Comparison of ENCODE assay signal across 19 cellular contexts in genomic region chr22:38087855-38088254, GRCh38. TPM values are rescaled to one million over a fixed set of nuclear protein-coding genes. Genes with fewer than 3 reads are reported as not detected.
A peak's percentile ranks its signal among the peaks of the same experiment; 100 is the strongest.
DNase-seq lines count a peak whose midpoint lies in the region; ATAC-seq and TF ChIP-seq lines count a peak whose summit lies in the region.
"Had no signal": no experiment of that assay in that cellular context is flagged by ENCODE, and none has a peak within 500 bp of the region (broad histone marks: within the 10 kb centered on the region; RNA-seq: fewer than 3 reads in every experiment).

No MANE protein-coding gene starts in this region.

- H3K27ac ChIP-seq in GM23248, result no peak overlapping the region
- no peak overlapping the region for H3K27ac ChIP-seq in osteoblast (ENCODE audit: low read depth, low read length)
- H3K27ac ChIP-seq: C4-2B, SJSA1 had no signal

- POLR2A ChIA-PET in WTC11 (lab: Charles Lee), result interaction anchor here (0.9 kb wide), 1 partner anchor 13 kb away, joined by 4 read pairs; no protein-coding TSS in a partner anchor
- POLR2A ChIA-PET in activated CD8-positive, alpha-beta T cell treated with anti-CD3 and anti-CD28 coated beads for 36 hours (lab: Charles Lee), result no interaction called here

- H3K4me3 ChIP-seq in GM23248 (peak overlapping the region; percentile 75), osteoblast (ENCODE audit: insufficient read depth, low read length) (no peak overlapping the region)
- H3K4me3 ChIP-seq: SJSA1 had no signal

- ATAC-seq in WTC11 (no peak), GM21526 (IDR thresholded peaks at IDR 0.05; ENCODE audit: low FRiP score, unreplicated experiment) (no peak), HG02852 (IDR thresholded peaks at IDR 0.05; ENCODE audit: unreplicated experiment) (no peak)
- ATAC-seq in activated CD8-positive, alpha-beta T cell treated with anti-CD3 and anti-CD28 coated beads for 36 hours, result no peak

- H3K27me3 Mint-ChIP-seq in WTC11 (ENCODE audit: low read depth) (peaks cover 3% of the 10 kb centered on the region; the same call in 1 of the 2 replicates), immature natural killer cell (ENCODE audit: low read depth in 3 of 3) (peaks cover 2 to 8% (median 4%) of the 10 kb centered on the region in 3 donors)
- H3K27me3 Mint-ChIP-seq in activated CD8-positive, alpha-beta T cell treated with anti-CD3 and anti-CD28 coated beads for 36 hours, result peaks cover 11% of the 10 kb centered on the region

- intact Hi-C loops in activated CD8-positive, alpha-beta T cell treated with anti-CD3 and anti-CD28 coated beads for 36 hours (cut with micrococcal nuclease), result no loop called here

- H2AFZ ChIP-seq in GM23248, result no peak overlapping the region
- H2AFZ ChIP-seq in osteoblast (ENCODE audit: low read length), result no peak overlapping the region

- H3K4me1 ChIP-seq in GM23248 (ENCODE audit: insufficient read depth) (no peaks in the 10 kb centered on the region), osteoblast (ENCODE audit: insufficient read depth, low read length) (peaks cover 4% of the 10 kb centered on the region)

- H3K9me2 ChIP-seq in GM23248 (ENCODE audit: insufficient read depth), result no peaks in the 10 kb centered on the region

- H3K27me3 ChIP-seq in GM23248 (replicated peaks; ENCODE audit: insufficient read depth) (no peaks in the 10 kb centered on the region), osteoblast (ENCODE audit: insufficient read depth, low read length) (no peaks in the 10 kb centered on the region)

- H3K27ac Mint-ChIP-seq in WTC11 (no peak overlapping the region), immature natural killer cell (no peak overlapping the region)
- no peak overlapping the region for H3K27ac Mint-ChIP-seq in activated CD8-positive, alpha-beta T cell treated with anti-CD3 and anti-CD28 coated beads for 36 hours

- H4K20me1 ChIP-seq in GM23248 (ENCODE audit: insufficient read depth) (no peaks in the 10 kb centered on the region), osteoblast (ENCODE audit: insufficient read depth, low read length) (no peaks in the 10 kb centered on the region)

- DNase-seq in GM23248 (no peak), WTC11 (ENCODE audit: low spot score) (no peak), immature natural killer cell (no peak), osteoblast (ENCODE audit: insufficient read length, low spot score, missing footprints) (peak; percentile 88), NCI-H1417 (lab: John Stamatoyannopoulos, UW) (no peak)
- DNase-seq in activated CD8-positive, alpha-beta T cell treated with anti-CD3 and anti-CD28 coated beads for 36 hours, result no peak
- DNase-seq: AML-193, DMS79 treated with DMSO at 0.1 percent for 48 hours, HCEC 1CT, KBM-7, MV-4-11, NCI-H1417 treated with DMSO at 0.1 percent for 48 hours, NCI-H187 treated with DMSO at 0.1 percent for 48 hours, NCI-H345, NCI-H524 treated with DMSO at 0.1 percent for 48 hours had no signal

- peaks cover 9% of the 10 kb centered on the region; the same call in 1 of the 2 replicates for H3F3A ChIP-seq in GM23248 (ENCODE audit: insufficient read depth)

- CTCF ChIA-PET in WTC11 (lab: Charles Lee), result interaction anchor here (14.3 kb wide), 1 partner anchor 13 kb away, joined by 183 read pairs; no protein-coding TSS in a partner anchor
- CTCF ChIA-PET in activated CD8-positive, alpha-beta T cell treated with anti-CD3 and anti-CD28 coated beads for 36 hours (lab: Charles Lee), result no interaction called here

- 75 to 76% methylated on average over 10 to 12 of the region's 12 CpGs for WGBS in GM23248 (ENCODE audit: low coverage in 1 of 2, low lambda C conversion rate in 2 of 2, missing lambda C conversion rate in 2 of 2), 2 experiments

- no peaks in the 10 kb centered on the region for H3K36me3 Mint-ChIP-seq in WTC11
- peaks cover 5 to 12% (median 9%) of the 10 kb centered on the region in 3 donors for H3K36me3 Mint-ChIP-seq in immature natural killer cell
- no peaks in the 10 kb centered on the region for H3K36me3 Mint-ChIP-seq in activated CD8-positive, alpha-beta T cell treated with anti-CD3 and anti-CD28 coated beads for 36 hours (ENCODE audit: low read depth)

- H3K4me1 Mint-ChIP-seq in WTC11 (peaks cover 9% of the 10 kb centered on the region), immature natural killer cell (peaks cover 0 to 6% of the 10 kb centered on the region in 2 donors)
- no peaks in the 10 kb centered on the region for H3K4me1 Mint-ChIP-seq in activated CD8-positive, alpha-beta T cell treated with anti-CD3 and anti-CD28 coated beads for 36 hours (ENCODE audit: low read depth)

- H3K9me3 ChIP-seq in GM23248 (ENCODE audit: low read depth) (no peaks in the 10 kb centered on the region), osteoblast (ENCODE audit: low read depth, low read length) (no peaks in the 10 kb centered on the region)

- H3K9me3 Mint-ChIP-seq in WTC11 (no peaks in the 10 kb centered on the region), immature natural killer cell (peaks cover 0 to 2% (median 0%) of the 10 kb centered on the region in 6 donors)
- H3K9me3 Mint-ChIP-seq in activated CD8-positive, alpha-beta T cell treated with anti-CD3 and anti-CD28 coated beads for 36 hours, result no peaks in the 10 kb centered on the region

- H3K9ac ChIP-seq in GM23248, result no peak overlapping the region

- peak overlapping the region; percentile 21; the same call in 1 of the 2 replicates for H3K4me3 Mint-ChIP-seq in WTC11
- peak overlapping the region in 3 of 5 donors; percentile 8 to 51 (median 47) for H3K4me3 Mint-ChIP-seq in immature natural killer cell
- H3K4me3 Mint-ChIP-seq in activated CD8-positive, alpha-beta T cell treated with anti-CD3 and anti-CD28 coated beads for 36 hours, result no peak overlapping the region

- H3K79me2 ChIP-seq in GM23248 (ENCODE audit: insufficient read depth) (no peaks in the 10 kb centered on the region), osteoblast (ENCODE audit: insufficient read depth, low read length) (no peaks in the 10 kb centered on the region)

- no peaks in the 10 kb centered on the region for H3K36me3 ChIP-seq in GM23248 (ENCODE audit: low read depth)
- no peaks in the 10 kb centered on the region for H3K36me3 ChIP-seq in osteoblast (ENCODE audit: insufficient read depth, low read length)
- H3K36me3 ChIP-seq: SJSA1 had no signal

- in situ Hi-C loops in GM23248 (cut with MboI), result no loop called here

- H3K4me2 ChIP-seq in GM23248 (ENCODE audit: unreplicated experiment) (peak overlapping the region; percentile 82), osteoblast (ENCODE audit: insufficient read depth, low read length) (no peak overlapping the region)

- TF ChIP-seq CTCF in WTC11 (IDR thresholded peaks at IDR 0.05), result no peak
- TF ChIP-seq CTCF in osteoblast (IDR thresholded peaks at IDR 0.05; ENCODE audit: extremely low read depth, low read depth, low read length), result no peak
- no peak for TF ChIP-seq CTCF in activated CD8-positive, alpha-beta T cell treated with anti-CD3 and anti-CD28 coated beads for 36 hours (IDR thresholded peaks at IDR 0.05)

TF ChIP-seq in WTC11, 78 proteins besides CTCF, POLR2A, EP300 and RAD21 (continues in another document):
- peak; percentile 23; the same call in 1 of the 2 replicates for TF ChIP-seq PRDM15 (CRISPR knock-in tag; IDR thresholded peaks at IDR 0.05)

RNA-seq across cellular contexts. Expression of gene SLC16A8, which starts 3.9 kb away (rescaled TPM):
- 0.51 and 1.4 TPM in 2 replicates for total RNA-seq in GM23248 (2014; rRNA removed; shearing (Covaris generic))
- polyA plus RNA-seq in GM23248 (2016; fragmentation: Nextera tagmentation; extraction: Ambion mirVana) (0.52 and 1.3 TPM in 2 replicates), immature natural killer cell (under 1 TPM in 1 of 3 donors, not detected in 2; 0.42 TPM)
- total RNA-seq in WTC11 (2021) (0.53 to 0.98 TPM (median 0.57 TPM) in 3 replicates), osteoblast (not detected in 2 replicates)
- not detected for total RNA-seq in activated CD8-positive, alpha-beta T cell treated with anti-CD3 and anti-CD28 coated beads for 36 hours
- total RNA-seq: SJSA1 had no signal

RNA-seq across cellular contexts. Expression of gene BAIAP2L2, which starts 22.6 kb away (rescaled TPM):
- total RNA-seq in GM23248 (2014; rRNA removed; shearing (Covaris generic)), result 12.6 and 24.3 TPM in 2 replicates
- polyA plus RNA-seq in GM23248 (2016; fragmentation: Nextera tagmentation; extraction: Ambion mirVana), result 13.2 and 13.4 TPM in 2 replicates
- total RNA-seq in WTC11 (2021), result 3.0 to 5.7 TPM (median 4.9 TPM) in 3 replicates
- polyA plus RNA-seq in immature natural killer cell, result under 1 TPM in 1 of 3 donors, not detected in 2; 0.21 TPM
- 0.88 and 1.1 TPM in 2 replicates for total RNA-seq in osteoblast
- total RNA-seq in activated CD8-positive, alpha-beta T cell treated with anti-CD3 and anti-CD28 coated beads for 36 hours, result under 1 TPM; 0.61 to 0.67 TPM
- total RNA-seq: SJSA1 had no signal

RNA-seq across cellular contexts. Expression of gene PICK1, which starts 30.7 kb away (rescaled TPM):
- total RNA-seq in GM23248 (2014; rRNA removed; shearing (Covaris generic)), result 12.4 and 14.4 TPM in 2 replicates
- polyA plus RNA-seq in GM23248 (2016; fragmentation: Nextera tagmentation; extraction: Ambion mirVana) (8.1 and 8.4 TPM in 2 replicates), immature natural killer cell (10 to 100 TPM in 1 of 3 donors, 1 to 10 TPM in 1, under 1 TPM in 1; 0.12 to 11.1 (median 6.0) TPM)
- total RNA-seq in WTC11 (2021) (28.1 to 33.4 TPM (median 28.2 TPM) in 3 replicates), osteoblast (14.4 and 15.6 TPM in 2 replicates)
- 10 to 100 TPM; 13.9 to 14.9 TPM for total RNA-seq in activated CD8-positive, alpha-beta T cell treated with anti-CD3 and anti-CD28 coated beads for 36 hours
